8 cellular contexts compared by ENCODE assay signal in the genomic region with DNA sequence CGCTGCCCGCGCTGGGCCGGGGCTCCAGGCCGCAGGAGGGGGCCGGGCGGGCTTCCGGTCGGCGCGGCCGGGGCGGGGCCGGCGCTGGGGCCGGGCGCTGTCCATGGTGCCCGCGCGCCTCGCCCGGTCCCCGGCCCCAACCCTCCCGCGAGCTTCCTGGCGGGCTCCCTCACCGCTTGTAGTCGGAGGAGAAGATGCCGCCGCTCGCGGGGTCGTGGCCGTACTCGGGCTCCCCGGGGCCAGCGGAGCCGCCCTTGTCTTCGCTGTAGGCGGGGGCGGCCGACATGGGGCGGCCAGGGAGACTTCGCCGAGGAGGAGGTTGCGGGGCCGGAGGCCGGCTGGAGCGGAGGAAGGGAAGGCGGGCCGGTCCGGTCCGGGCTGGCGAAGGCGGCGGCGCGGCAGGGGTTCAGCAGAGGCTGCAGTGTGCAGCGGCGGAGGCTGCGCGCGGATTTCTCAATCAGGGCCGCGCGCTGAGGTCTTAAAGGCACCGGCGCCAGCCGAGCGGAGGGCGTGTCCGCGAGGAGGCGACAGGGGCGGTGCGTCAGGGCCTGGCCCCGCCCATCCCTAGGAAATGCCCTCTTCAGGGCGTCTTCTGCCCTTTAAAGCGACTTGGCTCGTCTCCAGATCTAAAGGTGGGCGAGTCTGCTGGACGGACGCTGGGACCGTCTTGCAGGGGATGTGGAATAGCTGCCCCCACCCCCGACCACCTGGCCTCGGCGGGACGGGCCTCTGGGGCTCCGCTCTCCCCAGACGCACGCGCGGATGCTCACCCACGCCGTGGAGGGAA. TPM values are rescaled to one million over a fixed set of nuclear protein-coding genes. Genes with fewer than 3 reads are reported as not detected.
A peak's percentile ranks its signal among the peaks of the same experiment; 100 is the strongest.
DNase-seq lines count a peak whose midpoint lies in the region; ATAC-seq and TF ChIP-seq lines count a peak whose summit lies in the region.

TSS of gene AP3B2 (minus strand) at position 455 of the 787 bp plus-strand sequence. CDS start at position 286, 169 bp downstream.

- H3K27ac ChIP-seq in liver (ENCODE audit: low read depth in 1 of 2, low read length in 2 of 2) = no peak within 1 kb of the TSS

- DNase-seq in ACHN (peak; percentile 70), NCI-H510A treated with DMSO at 0.1 percent for 48 hours (lab: John Stamatoyannopoulos, UW) (peak; percentile 66), dedifferentiated amniotic fluid mesenchymal stem cell (ENCODE audit: extremely low spot score) (peak; percentile 23)
- DNase-seq in activated CD4-positive, alpha-beta T cell treated with anti-CD3 and anti-CD28 coated beads, Interleukin-2, amount 10 ng/mL, durations not matched to agents 7 days and 5 days = peak; percentile 72
- DNase-seq in stimulated activated CD4-positive, alpha-beta T cell treated with anti-CD3 and anti-CD28 coated beads, Interleukin-2, amount 100 ng/mL, for 48 hours = peak; percentile 65 to 68

- H3K9ac ChIP-seq in liver (ENCODE audit: low read depth in 1 of 2, low read length in 2 of 2) = no peak within 1 kb of the TSS

- no peaks in the 10 kb centered on the region for H3K36me3 ChIP-seq in liver (ENCODE audit: control insufficient read depth in 4 of 4, insufficient read depth in 3 of 4, low read depth in 1 of 4, low read length in 3 of 4)

- peaks cover 6 to 12% (median 11%) of the 10 kb centered on the region in 4 donors for H3K4me1 ChIP-seq in liver (ENCODE audit: control insufficient read depth in 4 of 4, insufficient read depth in 4 of 4, low read length in 3 of 4)

- in situ Hi-C loops in ACHN (cut with HindIII; ENCODE audit: low pct_ligation_motif_present, low pct_unique_long_range_greater_than_20kb, low sequenced_read_pairs) = no loop called here

- H3K4me3 ChIP-seq in liver (ENCODE audit: low read depth in 1 of 3, low read length in 3 of 3) = peak within 1 kb of the TSS in 2 of 3 donors; percentile 36 to 73

- TF ChIP-seq CTCF in liver (IDR thresholded peaks at IDR 0.05; ENCODE audit: low read depth, low read length, missing input control) = no peak

- no peaks in the 10 kb centered on the region for H3K27me3 Mint-ChIP-seq in activated CD4-positive, alpha-beta T cell treated with anti-CD3 and anti-CD28 coated beads, Interleukin-2, amount 10 ng/mL, durations not matched to agents 7 days and 5 days

- no peak within 1 kb of the TSS for H3K27ac Mint-ChIP-seq in activated CD4-positive, alpha-beta T cell treated with anti-CD3 and anti-CD28 coated beads, Interleukin-2, amount 10 ng/mL, durations not matched to agents 7 days and 5 days

- TF ChIP-seq RAD21 in liver (IDR thresholded peaks at IDR 0.05) = no peak

- H3K4me3 Mint-ChIP-seq in activated CD4-positive, alpha-beta T cell treated with anti-CD3 and anti-CD28 coated beads, Interleukin-2, amount 10 ng/mL, durations not matched to agents 7 days and 5 days = peak within 1 kb of the TSS; percentile 62

- no peaks in the 10 kb centered on the region for H3K36me3 Mint-ChIP-seq in activated CD4-positive, alpha-beta T cell treated with anti-CD3 and anti-CD28 coated beads, Interleukin-2, amount 10 ng/mL, durations not matched to agents 7 days and 5 days (ENCODE audit: low read depth)

- H3K27me3 ChIP-seq in liver (ENCODE audit: control insufficient read depth in 4 of 4, insufficient read depth in 4 of 4, low read length in 3 of 4) = peaks cover 0 to 2% (median 0%) of the 10 kb centered on the region in 4 donors

- H3K4me1 Mint-ChIP-seq in activated CD4-positive, alpha-beta T cell treated with anti-CD3 and anti-CD28 coated beads, Interleukin-2, amount 10 ng/mL, durations not matched to agents 7 days and 5 days = no peaks in the 10 kb centered on the region

- ATAC-seq in GM19025 (IDR thresholded peaks at IDR 0.05; ENCODE audit: low read depth, unreplicated experiment) = peak; percentile 91
- peak; percentile 94 for ATAC-seq in HG03342 (IDR thresholded peaks at IDR 0.05; ENCODE audit: unreplicated experiment)

- 2% methylated on average over 95 of the region's 95 CpGs for WGBS in liver

- no peaks in the 10 kb centered on the region for H3K9me3 ChIP-seq in liver (ENCODE audit: control insufficient read depth in 4 of 4, low read length in 3 of 4)

- POLR2A ChIA-PET in activated CD4-positive, alpha-beta T cell treated with anti-CD3 and anti-CD28 coated beads, Interleukin-2, amount 10 ng/mL, durations not matched to agents 7 days and 5 days (lab: Charles Lee) = no interaction called here

- no peaks in the 10 kb centered on the region for H3K9me3 Mint-ChIP-seq in activated CD4-positive, alpha-beta T cell treated with anti-CD3 and anti-CD28 coated beads, Interleukin-2, amount 10 ng/mL, durations not matched to agents 7 days and 5 days

- CTCF ChIA-PET in activated CD4-positive, alpha-beta T cell treated with anti-CD3 and anti-CD28 coated beads, Interleukin-2, amount 10 ng/mL, durations not matched to agents 7 days and 5 days (lab: Charles Lee) = interaction anchor here (0.6 to 1.2 kb wide), 4 partner anchors 10 to 221 kb away, joined by 3 to 4 read pairs (median 3); no protein-coding TSS in a partner anchor

TF ChIP-seq in liver, 16 proteins besides CTCF, POLR2A, EP300 and RAD21:
- no peak for TF ChIP-seq RXRA (IDR thresholded peaks at IDR 0.05)
- TF ChIP-seq, protein P1, sequence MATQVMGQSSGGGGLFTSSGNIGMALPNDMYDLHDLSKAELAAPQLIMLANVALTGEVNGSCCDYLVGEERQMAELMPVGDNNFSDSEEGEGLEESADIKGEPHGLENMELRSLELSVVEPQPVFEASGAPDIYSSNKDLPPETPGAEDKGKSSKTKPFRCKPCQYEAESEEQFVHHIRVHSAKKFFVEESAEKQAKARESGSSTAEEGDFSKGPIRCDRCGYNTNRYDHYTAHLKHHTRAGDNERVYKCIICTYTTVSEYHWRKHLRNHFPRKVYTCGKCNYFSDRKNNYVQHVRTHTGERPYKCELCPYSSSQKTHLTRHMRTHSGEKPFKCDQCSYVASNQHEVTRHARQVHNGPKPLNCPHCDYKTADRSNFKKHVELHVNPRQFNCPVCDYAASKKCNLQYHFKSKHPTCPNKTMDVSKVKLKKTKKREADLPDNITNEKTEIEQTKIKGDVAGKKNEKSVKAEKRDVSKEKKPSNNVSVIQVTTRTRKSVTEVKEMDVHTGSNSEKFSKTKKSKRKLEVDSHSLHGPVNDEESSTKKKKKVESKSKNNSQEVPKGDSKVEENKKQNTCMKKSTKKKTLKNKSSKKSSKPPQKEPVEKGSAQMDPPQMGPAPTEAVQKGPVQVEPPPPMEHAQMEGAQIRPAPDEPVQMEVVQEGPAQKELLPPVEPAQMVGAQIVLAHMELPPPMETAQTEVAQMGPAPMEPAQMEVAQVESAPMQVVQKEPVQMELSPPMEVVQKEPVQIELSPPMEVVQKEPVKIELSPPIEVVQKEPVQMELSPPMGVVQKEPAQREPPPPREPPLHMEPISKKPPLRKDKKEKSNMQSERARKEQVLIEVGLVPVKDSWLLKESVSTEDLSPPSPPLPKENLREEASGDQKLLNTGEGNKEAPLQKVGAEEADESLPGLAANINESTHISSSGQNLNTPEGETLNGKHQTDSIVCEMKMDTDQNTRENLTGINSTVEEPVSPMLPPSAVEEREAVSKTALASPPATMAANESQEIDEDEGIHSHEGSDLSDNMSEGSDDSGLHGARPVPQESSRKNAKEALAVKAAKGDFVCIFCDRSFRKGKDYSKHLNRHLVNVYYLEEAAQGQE (IDR thresholded peaks at IDR 0.05) = peak; percentile 97
- TF ChIP-seq, protein P2, sequence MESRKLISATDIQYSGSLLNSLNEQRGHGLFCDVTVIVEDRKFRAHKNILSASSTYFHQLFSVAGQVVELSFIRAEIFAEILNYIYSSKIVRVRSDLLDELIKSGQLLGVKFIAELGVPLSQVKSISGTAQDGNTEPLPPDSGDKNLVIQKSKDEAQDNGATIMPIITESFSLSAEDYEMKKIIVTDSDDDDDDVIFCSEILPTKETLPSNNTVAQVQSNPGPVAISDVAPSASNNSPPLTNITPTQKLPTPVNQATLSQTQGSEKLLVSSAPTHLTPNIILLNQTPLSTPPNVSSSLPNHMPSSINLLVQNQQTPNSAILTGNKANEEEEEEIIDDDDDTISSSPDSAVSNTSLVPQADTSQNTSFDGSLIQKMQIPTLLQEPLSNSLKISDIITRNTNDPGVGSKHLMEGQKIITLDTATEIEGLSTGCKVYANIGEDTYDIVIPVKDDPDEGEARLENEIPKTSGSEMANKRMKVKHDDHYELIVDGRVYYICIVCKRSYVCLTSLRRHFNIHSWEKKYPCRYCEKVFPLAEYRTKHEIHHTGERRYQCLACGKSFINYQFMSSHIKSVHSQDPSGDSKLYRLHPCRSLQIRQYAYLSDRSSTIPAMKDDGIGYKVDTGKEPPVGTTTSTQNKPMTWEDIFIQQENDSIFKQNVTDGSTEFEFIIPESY (IDR thresholded peaks at IDR 0.05) = no peak

RNA-seq across cellular contexts. Expression of gene AP3B2, which starts in this region (rescaled TPM):
- total RNA-seq in activated CD4-positive, alpha-beta T cell treated with anti-CD3 and anti-CD28 coated beads, Interleukin-2, amount 10 ng/mL, durations not matched to agents 7 days and 5 days = under 1 TPM in 1 of 2 experiments, not detected in 1; 0.08 TPM
- total RNA-seq in liver = under 1 TPM in 1 of 2 donors, not detected in 1; 0.33 TPM
- polyA plus RNA-seq in liver = under 1 TPM in 1 of 2 donors, not detected in 1; 0.10 TPM

Comparison
In these comparisons a context has a peak if more than half of its experiments do, and no peak if none do; other contexts are left out.
1. Peak in DNase-seq in activated CD4-positive, alpha-beta T cell treated with anti-CD3 and anti-CD28 coated beads, Interleukin-2, amount 10 ng/mL, durations not matched to agents 7 days and 5 days; RNA of the gene not detected or under 1 TPM.